ENCODE assay signal across 1 cellular context in the genomic region with DNA sequence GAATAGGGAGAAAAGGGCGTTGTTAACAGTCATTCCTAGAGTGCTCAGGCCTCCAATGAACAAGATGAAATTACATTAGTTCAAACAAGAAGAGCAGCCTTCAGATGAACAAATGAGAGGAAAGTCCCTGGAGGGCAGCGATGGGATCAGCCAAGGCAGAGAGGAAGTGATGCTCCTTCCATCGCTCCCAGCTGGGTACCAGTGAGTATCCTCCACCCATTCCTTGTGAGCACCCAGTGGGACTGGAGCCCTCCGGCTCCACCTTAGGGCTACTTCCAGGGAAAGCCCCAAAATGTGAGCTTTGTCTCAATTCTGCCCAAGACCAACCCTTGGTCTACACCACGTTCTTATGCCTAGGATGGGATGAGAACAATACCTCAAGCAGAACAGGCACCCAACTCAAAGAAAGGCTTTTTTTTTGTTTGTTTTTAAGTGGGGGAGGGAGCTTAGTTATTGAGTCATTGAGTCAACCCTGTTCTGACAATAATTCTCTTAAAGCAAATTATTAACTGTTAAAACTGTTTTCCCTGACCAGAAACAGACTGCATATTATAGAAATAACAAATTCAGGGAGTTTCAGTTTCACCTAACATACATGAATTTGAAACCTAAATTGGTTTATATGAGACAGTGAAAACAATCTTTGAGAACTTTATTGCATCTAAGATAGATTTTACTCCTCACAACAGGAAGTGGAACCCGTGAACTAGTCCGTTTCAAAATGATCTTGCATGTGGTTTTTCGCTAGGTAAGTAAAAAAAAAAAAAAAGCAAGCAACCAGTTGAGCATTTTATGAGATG.
TF ChIP-seq lines count a peak whose summit lies in the region.

No MANE protein-coding gene starts in this region.

TF ChIP-seq in GM12878, 131 proteins besides CTCF, POLR2A, EP300 and RAD21 (continued from another document and continues in another):
- TF ChIP-seq, protein P1, sequence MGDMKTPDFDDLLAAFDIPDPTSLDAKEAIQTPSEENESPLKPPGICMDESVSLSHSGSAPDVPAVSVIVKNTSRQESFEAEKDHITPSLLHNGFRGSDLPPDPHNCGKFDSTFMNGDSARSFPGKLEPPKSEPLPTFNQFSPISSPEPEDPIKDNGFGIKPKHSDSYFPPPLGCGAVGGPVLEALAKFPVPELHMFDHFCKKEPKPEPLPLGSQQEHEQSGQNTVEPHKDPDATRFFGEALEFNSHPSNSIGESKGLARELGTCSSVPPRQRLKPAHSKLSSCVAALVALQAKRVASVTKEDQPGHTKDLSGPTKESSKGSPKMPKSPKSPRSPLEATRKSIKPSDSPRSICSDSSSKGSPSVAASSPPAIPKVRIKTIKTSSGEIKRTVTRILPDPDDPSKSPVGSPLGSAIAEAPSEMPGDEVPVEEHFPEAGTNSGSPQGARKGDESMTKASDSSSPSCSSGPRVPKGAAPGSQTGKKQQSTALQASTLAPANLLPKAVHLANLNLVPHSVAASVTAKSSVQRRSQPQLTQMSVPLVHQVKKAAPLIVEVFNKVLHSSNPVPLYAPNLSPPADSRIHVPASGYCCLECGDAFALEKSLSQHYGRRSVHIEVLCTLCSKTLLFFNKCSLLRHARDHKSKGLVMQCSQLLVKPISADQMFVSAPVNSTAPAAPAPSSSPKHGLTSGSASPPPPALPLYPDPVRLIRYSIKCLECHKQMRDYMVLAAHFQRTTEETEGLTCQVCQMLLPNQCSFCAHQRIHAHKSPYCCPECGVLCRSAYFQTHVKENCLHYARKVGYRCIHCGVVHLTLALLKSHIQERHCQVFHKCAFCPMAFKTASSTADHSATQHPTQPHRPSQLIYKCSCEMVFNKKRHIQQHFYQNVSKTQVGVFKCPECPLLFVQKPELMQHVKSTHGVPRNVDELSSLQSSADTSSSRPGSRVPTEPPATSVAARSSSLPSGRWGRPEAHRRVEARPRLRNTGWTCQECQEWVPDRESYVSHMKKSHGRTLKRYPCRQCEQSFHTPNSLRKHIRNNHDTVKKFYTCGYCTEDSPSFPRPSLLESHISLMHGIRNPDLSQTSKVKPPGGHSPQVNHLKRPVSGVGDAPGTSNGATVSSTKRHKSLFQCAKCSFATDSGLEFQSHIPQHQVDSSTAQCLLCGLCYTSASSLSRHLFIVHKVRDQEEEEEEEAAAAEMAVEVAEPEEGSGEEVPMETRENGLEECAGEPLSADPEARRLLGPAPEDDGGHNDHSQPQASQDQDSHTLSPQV (IDR thresholded peaks at IDR 0.05): 0 out of 2 replicates have a peak, but pooled peaks have one; percentile 29
- TF ChIP-seq, protein P2, sequence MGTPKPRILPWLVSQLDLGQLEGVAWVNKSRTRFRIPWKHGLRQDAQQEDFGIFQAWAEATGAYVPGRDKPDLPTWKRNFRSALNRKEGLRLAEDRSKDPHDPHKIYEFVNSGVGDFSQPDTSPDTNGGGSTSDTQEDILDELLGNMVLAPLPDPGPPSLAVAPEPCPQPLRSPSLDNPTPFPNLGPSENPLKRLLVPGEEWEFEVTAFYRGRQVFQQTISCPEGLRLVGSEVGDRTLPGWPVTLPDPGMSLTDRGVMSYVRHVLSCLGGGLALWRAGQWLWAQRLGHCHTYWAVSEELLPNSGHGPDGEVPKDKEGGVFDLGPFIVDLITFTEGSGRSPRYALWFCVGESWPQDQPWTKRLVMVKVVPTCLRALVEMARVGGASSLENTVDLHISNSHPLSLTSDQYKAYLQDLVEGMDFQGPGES (IDR thresholded peaks at IDR 0.05): no peak
- TF ChIP-seq CREB1 (IDR thresholded peaks at IDR 0.05; ENCODE audit: low read depth): 0 out of 2 replicates have a peak, but pooled peaks have one; percentile 14
- peak; percentile 34; the same call in 1 of the 2 replicates for TF ChIP-seq RAD51 (IDR thresholded peaks at IDR 0.05)
- no peak for TF ChIP-seq KDM1A (IDR thresholded peaks at IDR 0.05; ENCODE audit: borderline replicate concordance)
- TF ChIP-seq SMAD1 (IDR thresholded peaks at IDR 0.05; ENCODE audit: low read depth, partially characterized antibody): peak; percentile 33
- peak; percentile 88 for TF ChIP-seq RUNX3 (IDR thresholded peaks at IDR 0.05; ENCODE audit: low read length)
- TF ChIP-seq ATF7 (IDR thresholded peaks at IDR 0.05; ENCODE audit: low read depth): peak; percentile 91
- peak; percentile 75; the same call in 1 of the 2 replicates for TF ChIP-seq IRF4 (IDR thresholded peaks at IDR 0.05; ENCODE audit: low read depth, low read length)
- TF ChIP-seq, protein P3, sequence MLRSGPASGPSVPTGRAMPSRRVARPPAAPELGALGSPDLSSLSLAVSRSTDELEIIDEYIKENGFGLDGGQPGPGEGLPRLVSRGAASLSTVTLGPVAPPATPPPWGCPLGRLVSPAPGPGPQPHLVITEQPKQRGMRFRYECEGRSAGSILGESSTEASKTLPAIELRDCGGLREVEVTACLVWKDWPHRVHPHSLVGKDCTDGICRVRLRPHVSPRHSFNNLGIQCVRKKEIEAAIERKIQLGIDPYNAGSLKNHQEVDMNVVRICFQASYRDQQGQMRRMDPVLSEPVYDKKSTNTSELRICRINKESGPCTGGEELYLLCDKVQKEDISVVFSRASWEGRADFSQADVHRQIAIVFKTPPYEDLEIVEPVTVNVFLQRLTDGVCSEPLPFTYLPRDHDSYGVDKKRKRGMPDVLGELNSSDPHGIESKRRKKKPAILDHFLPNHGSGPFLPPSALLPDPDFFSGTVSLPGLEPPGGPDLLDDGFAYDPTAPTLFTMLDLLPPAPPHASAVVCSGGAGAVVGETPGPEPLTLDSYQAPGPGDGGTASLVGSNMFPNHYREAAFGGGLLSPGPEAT (IDR thresholded peaks at IDR 0.05; ENCODE audit: low read depth): peak; percentile 90
- TF ChIP-seq LARP7 (IDR thresholded peaks at IDR 0.05): peak; percentile 29; the same call in 1 of the 2 replicates
- TF ChIP-seq MXI1 (IDR thresholded peaks at IDR 0.05; ENCODE audit: low read depth, low read length): peak; percentile 65
- no peak for TF ChIP-seq HDAC6 (IDR thresholded peaks at IDR 0.05; ENCODE audit: unreplicated experiment)
- 0 out of 2 replicates have a peak, but pooled peaks have one; percentile 75 for TF ChIP-seq CHD1 (IDR thresholded peaks at IDR 0.05; ENCODE audit: low read depth, low read length)
- peak; percentile 35; the same call in 1 of the 2 replicates for TF ChIP-seq JUNB (IDR thresholded peaks at IDR 0.05)
- 0 out of 2 replicates have a peak, but pooled peaks have one; percentile 22 for TF ChIP-seq ZBED1 (IDR thresholded peaks at IDR 0.05; ENCODE audit: borderline replicate concordance)
- TF ChIP-seq YY1 (IDR thresholded peaks at IDR 0.05; ENCODE audit: low read depth, low read length): no peak
- peak; percentile 95 for TF ChIP-seq IKZF1 (conservative IDR thresholded peaks at IDR 0.05)
- no peak for TF ChIP-seq NR2C2 (IDR thresholded peaks at IDR 0.05; ENCODE audit: borderline replicate concordance, control insufficient read depth, insufficient read length, low read depth)
- TF ChIP-seq, protein P4, sequence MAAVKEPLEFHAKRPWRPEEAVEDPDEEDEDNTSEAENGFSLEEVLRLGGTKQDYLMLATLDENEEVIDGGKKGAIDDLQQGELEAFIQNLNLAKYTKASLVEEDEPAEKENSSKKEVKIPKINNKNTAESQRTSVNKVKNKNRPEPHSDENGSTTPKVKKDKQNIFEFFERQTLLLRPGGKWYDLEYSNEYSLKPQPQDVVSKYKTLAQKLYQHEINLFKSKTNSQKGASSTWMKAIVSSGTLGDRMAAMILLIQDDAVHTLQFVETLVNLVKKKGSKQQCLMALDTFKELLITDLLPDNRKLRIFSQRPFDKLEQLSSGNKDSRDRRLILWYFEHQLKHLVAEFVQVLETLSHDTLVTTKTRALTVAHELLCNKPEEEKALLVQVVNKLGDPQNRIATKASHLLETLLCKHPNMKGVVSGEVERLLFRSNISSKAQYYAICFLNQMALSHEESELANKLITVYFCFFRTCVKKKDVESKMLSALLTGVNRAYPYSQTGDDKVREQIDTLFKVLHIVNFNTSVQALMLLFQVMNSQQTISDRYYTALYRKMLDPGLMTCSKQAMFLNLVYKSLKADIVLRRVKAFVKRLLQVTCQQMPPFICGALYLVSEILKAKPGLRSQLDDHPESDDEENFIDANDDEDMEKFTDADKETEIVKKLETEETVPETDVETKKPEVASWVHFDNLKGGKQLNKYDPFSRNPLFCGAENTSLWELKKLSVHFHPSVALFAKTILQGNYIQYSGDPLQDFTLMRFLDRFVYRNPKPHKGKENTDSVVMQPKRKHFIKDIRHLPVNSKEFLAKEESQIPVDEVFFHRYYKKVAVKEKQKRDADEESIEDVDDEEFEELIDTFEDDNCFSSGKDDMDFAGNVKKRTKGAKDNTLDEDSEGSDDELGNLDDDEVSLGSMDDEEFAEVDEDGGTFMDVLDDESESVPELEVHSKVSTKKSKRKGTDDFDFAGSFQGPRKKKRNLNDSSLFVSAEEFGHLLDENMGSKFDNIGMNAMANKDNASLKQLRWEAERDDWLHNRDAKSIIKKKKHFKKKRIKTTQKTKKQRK (IDR thresholded peaks at IDR 0.05; ENCODE audit: low read depth, low read length): no peak
- no peak for TF ChIP-seq CHD4 (IDR thresholded peaks at IDR 0.05)
- peak; percentile 32; the same call in 1 of the 2 replicates for TF ChIP-seq NR2F1 (conservative IDR thresholded peaks at IDR 0.05)
- peak; percentile 83 for TF ChIP-seq MYB (IDR thresholded peaks at IDR 0.05; ENCODE audit: borderline replicate concordance, low read depth, low read length)
- TF ChIP-seq, protein P5, sequence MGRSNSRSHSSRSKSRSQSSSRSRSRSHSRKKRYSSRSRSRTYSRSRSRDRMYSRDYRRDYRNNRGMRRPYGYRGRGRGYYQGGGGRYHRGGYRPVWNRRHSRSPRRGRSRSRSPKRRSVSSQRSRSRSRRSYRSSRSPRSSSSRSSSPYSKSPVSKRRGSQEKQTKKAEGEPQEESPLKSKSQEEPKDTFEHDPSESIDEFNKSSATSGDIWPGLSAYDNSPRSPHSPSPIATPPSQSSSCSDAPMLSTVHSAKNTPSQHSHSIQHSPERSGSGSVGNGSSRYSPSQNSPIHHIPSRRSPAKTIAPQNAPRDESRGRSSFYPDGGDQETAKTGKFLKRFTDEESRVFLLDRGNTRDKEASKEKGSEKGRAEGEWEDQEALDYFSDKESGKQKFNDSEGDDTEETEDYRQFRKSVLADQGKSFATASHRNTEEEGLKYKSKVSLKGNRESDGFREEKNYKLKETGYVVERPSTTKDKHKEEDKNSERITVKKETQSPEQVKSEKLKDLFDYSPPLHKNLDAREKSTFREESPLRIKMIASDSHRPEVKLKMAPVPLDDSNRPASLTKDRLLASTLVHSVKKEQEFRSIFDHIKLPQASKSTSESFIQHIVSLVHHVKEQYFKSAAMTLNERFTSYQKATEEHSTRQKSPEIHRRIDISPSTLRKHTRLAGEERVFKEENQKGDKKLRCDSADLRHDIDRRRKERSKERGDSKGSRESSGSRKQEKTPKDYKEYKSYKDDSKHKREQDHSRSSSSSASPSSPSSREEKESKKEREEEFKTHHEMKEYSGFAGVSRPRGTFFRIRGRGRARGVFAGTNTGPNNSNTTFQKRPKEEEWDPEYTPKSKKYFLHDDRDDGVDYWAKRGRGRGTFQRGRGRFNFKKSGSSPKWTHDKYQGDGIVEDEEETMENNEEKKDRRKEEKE (IDR thresholded peaks at IDR 0.05): no peak
- TF ChIP-seq NR2C1 (IDR thresholded peaks at IDR 0.05): no peak
- no peak for TF ChIP-seq EED (IDR thresholded peaks at IDR 0.05; ENCODE audit: low read depth)
- TF ChIP-seq JUND (IDR thresholded peaks at IDR 0.05; ENCODE audit: low read depth, low read length): peak; percentile 45; the same call in 1 of the 2 replicates
- TF ChIP-seq SREBF1 (IDR thresholded peaks at IDR 0.05; ENCODE audit: low read length): no peak
- no peak for TF ChIP-seq FOXK2 (IDR thresholded peaks at IDR 0.05)
- no peak for TF ChIP-seq NFXL1 (IDR thresholded peaks at IDR 0.05; ENCODE audit: borderline replicate concordance)
- peak; percentile 89; the same call in 1 of the 2 replicates for TF ChIP-seq NBN (IDR thresholded peaks at IDR 0.05)
- 0 out of 2 replicates have a peak, but pooled peaks have one; percentile 71 for TF ChIP-seq STAT3 (IDR thresholded peaks at IDR 0.05; ENCODE audit: low read depth, low read length)
- TF ChIP-seq TARDBP (IDR thresholded peaks at IDR 0.05; ENCODE audit: borderline replicate concordance): no peak
- TF ChIP-seq, protein P6, sequence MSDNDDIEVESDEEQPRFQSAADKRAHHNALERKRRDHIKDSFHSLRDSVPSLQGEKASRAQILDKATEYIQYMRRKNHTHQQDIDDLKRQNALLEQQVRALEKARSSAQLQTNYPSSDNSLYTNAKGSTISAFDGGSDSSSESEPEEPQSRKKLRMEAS (IDR thresholded peaks at IDR 0.05; ENCODE audit: low read depth, low read length): no peak
- TF ChIP-seq, protein P7, sequence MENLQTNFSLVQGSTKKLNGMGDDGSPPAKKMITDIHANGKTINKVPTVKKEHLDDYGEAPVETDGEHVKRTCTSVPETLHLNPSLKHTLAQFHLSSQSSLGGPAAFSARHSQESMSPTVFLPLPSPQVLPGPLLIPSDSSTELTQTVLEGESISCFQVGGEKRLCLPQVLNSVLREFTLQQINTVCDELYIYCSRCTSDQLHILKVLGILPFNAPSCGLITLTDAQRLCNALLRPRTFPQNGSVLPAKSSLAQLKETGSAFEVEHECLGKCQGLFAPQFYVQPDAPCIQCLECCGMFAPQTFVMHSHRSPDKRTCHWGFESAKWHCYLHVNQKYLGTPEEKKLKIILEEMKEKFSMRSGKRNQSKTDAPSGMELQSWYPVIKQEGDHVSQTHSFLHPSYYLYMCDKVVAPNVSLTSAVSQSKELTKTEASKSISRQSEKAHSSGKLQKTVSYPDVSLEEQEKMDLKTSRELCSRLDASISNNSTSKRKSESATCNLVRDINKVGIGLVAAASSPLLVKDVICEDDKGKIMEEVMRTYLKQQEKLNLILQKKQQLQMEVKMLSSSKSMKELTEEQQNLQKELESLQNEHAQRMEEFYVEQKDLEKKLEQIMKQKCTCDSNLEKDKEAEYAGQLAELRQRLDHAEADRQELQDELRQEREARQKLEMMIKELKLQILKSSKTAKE (IDR thresholded peaks at IDR 0.05; ENCODE audit: low read depth, poor library complexity, severe bottlenecking): peak; percentile 91
- TF ChIP-seq TBL1XR1 (IDR thresholded peaks at IDR 0.05; ENCODE audit: low read depth, low read length): peak; percentile 87
- no peak for TF ChIP-seq RB1 (IDR thresholded peaks at IDR 0.05; ENCODE audit: borderline replicate concordance)
- TF ChIP-seq HCFC1 (IDR thresholded peaks at IDR 0.05; ENCODE audit: low read length): no peak
- TF ChIP-seq SPI1 (IDR thresholded peaks at IDR 0.05; ENCODE audit: borderline replicate concordance, insufficient read depth, low read depth, low read length): peak; percentile 87
- TF ChIP-seq NRF1 (conservative IDR thresholded peaks at IDR 0.05; ENCODE audit: low read depth, low read length): no peak
